ENCODE assay signal across 13 cellular contexts in genomic region chr22:29043906-29044575, GRCh38. TPM values are rescaled to one million over a fixed set of nuclear protein-coding genes. Genes with fewer than 3 reads are reported as not detected.
A peak's percentile ranks its signal among the peaks of the same experiment; 100 is the strongest.
DNase-seq lines count a peak whose midpoint lies in the region; ATAC-seq and TF ChIP-seq lines count a peak whose summit lies in the region.
"Had no signal": no experiment of that assay in that cellular context is flagged by ENCODE, and none has a peak within 500 bp of the region (broad histone marks: within the 10 kb centered on the region; RNA-seq: fewer than 3 reads in every experiment).

No MANE protein-coding gene starts in this region.

- no peaks in the 10 kb centered on the region for H3K9me3 ChIP-seq in ascending aorta
- no peaks in the 10 kb centered on the region for H3K9me3 ChIP-seq in skeletal muscle tissue (ENCODE audit: control insufficient read depth in 3 of 3, low read length in 3 of 3)
- H3K9me3 ChIP-seq: testis had no signal

- H3K27ac ChIP-seq in ascending aorta, result peak overlapping the region; percentile 55 to 80
- peak overlapping the region; percentile 66 for H3K27ac ChIP-seq in skeletal muscle tissue (ENCODE audit: low read depth, low read length)
- H3K27ac ChIP-seq: testis had no signal

- H3K4me3 ChIP-seq in ascending aorta, result no peak overlapping the region
- no peak overlapping the region for H3K4me3 ChIP-seq in foreskin fibroblast (ENCODE audit: low read depth in 1 of 2, low read length in 2 of 2)
- H3K4me3 ChIP-seq in skeletal muscle tissue (ENCODE audit: low read length in 3 of 3), result no peak overlapping the region
- H3K4me3 ChIP-seq: testis had no signal

- no peak for TF ChIP-seq CTCF in ascending aorta (IDR thresholded peaks at IDR 0.05)
- TF ChIP-seq CTCF in foreskin fibroblast (IDR thresholded peaks at IDR 0.05; ENCODE audit: low read depth, low read length), result no peak

- DNase-seq in GM03348 (ENCODE audit: low spot score), result peak; percentile 70
- DNase-seq in ascending aorta (ENCODE audit: low spot score in 2 of 2), result no peak
- peak; percentile 33 to 55 for DNase-seq in foreskin fibroblast
- no peak for DNase-seq in Ammon's horn (ENCODE audit: low spot score)
- DNase-seq in posterior cingulate gyrus, result no peak
- DNase-seq in COR-L47 (lab: John Stamatoyannopoulos, UW), result no peak
- DNase-seq: H7, testis had no signal

- no peak for ATAC-seq in HG03025 (IDR thresholded peaks at IDR 0.05; ENCODE audit: low FRiP score, unreplicated experiment)
- ATAC-seq: activated CD4-positive, CD25-positive, alpha-beta regulatory T cell treated with anti-CD3 and anti-CD28 coated beads, Interleukin-2, amount 50 U/mL, for 24 hours; activated naive CD4-positive, alpha-beta T cell treated with anti-CD3 and anti-CD28 coated beads, Interleukin-2, amount 50 U/mL, for 72 hours; Panc1 had no signal

- H3K4me1 ChIP-seq in ascending aorta, result peaks cover 0 to 19% of the 10 kb centered on the region in 2 donors
- H3K4me1 ChIP-seq in skeletal muscle tissue (ENCODE audit: control insufficient read depth in 3 of 3, insufficient read depth in 3 of 3, low read length in 3 of 3), result peaks cover 4 to 14% (median 11%) of the 10 kb centered on the region in 3 donors
- H3K4me1 ChIP-seq: testis had no signal

- peak overlapping the region in 1 of 3 donors; percentile 37 for H3K9ac ChIP-seq in skeletal muscle tissue (ENCODE audit: low read depth in 1 of 3, low read length in 3 of 3)

- H3K27me3 ChIP-seq in ascending aorta (no peaks in the 10 kb centered on the region), skeletal muscle tissue (ENCODE audit: control insufficient read depth in 3 of 3, insufficient read depth in 3 of 3, low read length in 3 of 3) (no peaks in the 10 kb centered on the region)
- H3K27me3 ChIP-seq: testis had no signal

- H3K36me3 ChIP-seq in ascending aorta, result peaks cover 33 to 42% of the 10 kb centered on the region in 2 donors
- peaks cover 27 to 31% (median 29%) of the 10 kb centered on the region in 3 donors for H3K36me3 ChIP-seq in skeletal muscle tissue (ENCODE audit: control insufficient read depth in 3 of 3, insufficient read depth in 3 of 3, low read length in 3 of 3)

- intact Hi-C loops in ascending aorta (cut with DNase I), result loop anchor here (5.0 kb wide), 3 partner anchors 117 to 442 kb away; partner anchors contain the start of gene XBP1
- intact Hi-C loops in posterior cingulate gyrus (cut with DNase I), result loop anchor here (5.0 kb wide), 1 partner anchor 442 kb away; no protein-coding TSS in a partner anchor

RNA-seq across cellular contexts. Expression of gene C22orf31, which starts 17.6 kb away (rescaled TPM):
- total RNA-seq in ascending aorta (not detected), skeletal muscle tissue (1.6 TPM)
- total RNA-seq: activated naive CD4-positive, alpha-beta T cell treated with anti-CD3 and anti-CD28 coated beads, Interleukin-2, amount 50 U/mL, for 72 hours; H7 had no signal

RNA-seq across cellular contexts. Expression of gene KREMEN1, which starts 28.8 kb away (rescaled TPM):
- total RNA-seq in ascending aorta (10.7 TPM), skeletal muscle tissue (43.8 TPM)

Comparison
In these comparisons a context has a peak if more than half of its experiments do, and no peak if none do; other contexts are left out.
1. DNase-seq: peak in GM03348 (single experiment) and foreskin fibroblast (2 of 2); none in ascending aorta (0 of 2), Ammon's horn (single experiment), posterior cingulate gyrus (0 of 10) and COR-L47 (single experiment).